Comparison of ENCODE assay signal across 9 cellular contexts in genomic region chr7:47647213-47647985, GRCh38.
DNase-seq lines count a peak whose midpoint lies in the region; ATAC-seq, FAIRE-seq and TF ChIP-seq lines count a peak whose summit lies in the region.
"Had no signal": no experiment of that assay in that cellular context is flagged by ENCODE, and none has a peak within 500 bp of the region (broad histone marks: within the 10 kb centered on the region; RNA-seq: fewer than 3 reads in every experiment).

No MANE protein-coding gene starts in this region.

- intact Hi-C loops in Caco-2 (cut with micrococcal nuclease; ENCODE audit: unreplicated experiment) (no loop called here), right cardiac atrium (cut with DNase I) (no loop called here)

- DNase-seq in Caco-2 = no peak
- DNase-seq in KBM-7 = peak; percentile 24
- DNase-seq in right cardiac atrium = no peak
- DNase-seq in NCI-H1105 treated with DMSO at 0.1 percent for 48 hours (lab: John Stamatoyannopoulos, UW) = no peak
- DNase-seq in D721Med (ENCODE audit: insufficient read length, low spot score) = no peak
- no peak for DNase-seq in cortex of kidney (lab: John Stamatoyannopoulos, UW)

- FAIRE-seq in D721Med (lab: Jason Lieb, UNC) = no peak

- no peak overlapping the region for H3K4me3 Mint-ChIP-seq in Caco-2 (ENCODE audit: unreplicated experiment)
- H3K4me3 Mint-ChIP-seq: central memory CD8-positive, alpha-beta T cell had no signal

- POLR2A ChIA-PET in Caco-2 (lab: Charles Lee) = interaction anchor here (1.4 kb wide), 1 partner anchor 56 kb away, joined by 3 read pairs; no protein-coding TSS in a partner anchor

- peak overlapping the region; percentile 48 for H3K27ac Mint-ChIP-seq in Caco-2 (ENCODE audit: unreplicated experiment)

- CTCF ChIA-PET in Caco-2 (lab: Charles Lee) = interaction anchor here (0.9 to 1.5 kb wide), 2 partner anchors 17 to 42 kb away, joined by 3 to 4 read pairs; no protein-coding TSS in a partner anchor

- H3K27ac ChIP-seq in right cardiac atrium (ENCODE audit: low read length) = no peak overlapping the region

- no TSS peak for BruUV-seq in Caco-2 (replicated peaks; lab: Mats Ljungman, UMichigan)

- peaks cover 28% of the 10 kb centered on the region for H3K4me1 Mint-ChIP-seq in Caco-2 (ENCODE audit: low read depth, unreplicated experiment)

- no peaks in the 10 kb centered on the region for H3K36me3 Mint-ChIP-seq in Caco-2 (ENCODE audit: insufficient read depth, unreplicated experiment)

- peaks cover 21% of the 10 kb centered on the region for H3K9me3 Mint-ChIP-seq in Caco-2 (ENCODE audit: unreplicated experiment)

- no peaks in the 10 kb centered on the region for H3K27me3 Mint-ChIP-seq in Caco-2 (ENCODE audit: insufficient read depth, unreplicated experiment)
- H3K27me3 Mint-ChIP-seq: central memory CD8-positive, alpha-beta T cell had no signal

- 38% methylated on average over 8 of the region's 8 CpGs for WGBS in right cardiac atrium

- in situ Hi-C loops in KBM-7 (cut with MboI; ENCODE audit: low pct_unique_long_range_greater_than_20kb, low sequenced_read_pairs) = no loop called here

- H3K27me3 ChIP-seq in Caco-2 (replicated peaks; ENCODE audit: control insufficient read depth, insufficient read depth, low read length) (no peaks in the 10 kb centered on the region), right cardiac atrium (ENCODE audit: control insufficient read depth, insufficient read depth) (no peaks in the 10 kb centered on the region)

- H3K4me3 ChIP-seq in Caco-2 (ENCODE audit: low read depth, low read length) (no peak overlapping the region), right cardiac atrium (ENCODE audit: low read length) (no peak overlapping the region)

- peaks cover 19% of the 10 kb centered on the region for H3K9me3 ChIP-seq in Caco-2
- H3K9me3 ChIP-seq in right cardiac atrium (ENCODE audit: control insufficient read depth, low read length) = no peaks in the 10 kb centered on the region

- TF ChIP-seq CTCF in Caco-2 (IDR thresholded peaks at IDR 0.05; ENCODE audit: insufficient read depth in 1 of 2, low read depth in 1 of 2, low read length in 1 of 2, severe bottlenecking in 1 of 2, unreplicated experiment in 1 of 2) = no peak
- no peak for TF ChIP-seq CTCF in D721Med (IDR thresholded peaks at IDR 0.05; ENCODE audit: insufficient read depth, missing control alignments)

- peak; percentile 89 for ATAC-seq in GM19395 (IDR thresholded peaks at IDR 0.05; ENCODE audit: unreplicated experiment)
- peak; percentile 21 to 33 for ATAC-seq in right cardiac atrium
- ATAC-seq in HG02973 (IDR thresholded peaks at IDR 0.05; ENCODE audit: unreplicated experiment) = no peak

- H3K4me1 ChIP-seq in Caco-2 = peaks cover 45% of the 10 kb centered on the region
- peaks cover 3% of the 10 kb centered on the region for H3K4me1 ChIP-seq in right cardiac atrium (ENCODE audit: control insufficient read depth, insufficient read depth, low read length)

- no peaks in the 10 kb centered on the region for H3K36me3 ChIP-seq in Caco-2 (ENCODE audit: control insufficient read depth, insufficient read depth, low read length)
